Comparison of ENCODE assay signal across 18 cellular contexts in genomic region chr2:55865095-55865835, GRCh38. TPM values are rescaled to one million over a fixed set of nuclear protein-coding genes. Genes with fewer than 3 reads are reported as not detected.
DNase-seq lines count a peak whose midpoint lies in the region; ATAC-seq and TF ChIP-seq lines count a peak whose summit lies in the region.
"Had no signal": no experiment of that assay in that cellular context is flagged by ENCODE, and none has a peak within 500 bp of the region (broad histone marks: within the 10 kb centered on the region; RNA-seq: fewer than 3 reads in every experiment).

No MANE protein-coding gene starts in this region.

- POLR2A ChIA-PET in AG04450 (lab: Yijun Ruan, JAX): no interaction called here
- POLR2A ChIA-PET in RWPE1 (lab: Yijun Ruan, JAX; ENCODE audit: low non-redundant PET): no interaction called here

- no peaks in the 10 kb centered on the region for H3K27me3 Mint-ChIP-seq in neural progenitor cell (ENCODE audit: insufficient read depth, low read depth)
- no peaks in the 10 kb centered on the region for H3K27me3 Mint-ChIP-seq in Calu3 (ENCODE audit: unreplicated experiment)
- H3K27me3 Mint-ChIP-seq in GM23338 (ENCODE audit: insufficient read depth, low read depth, poor library complexity): no peaks in the 10 kb centered on the region

- H3K4me3 ChIP-seq in AG04450 (ENCODE audit: low read depth, low read length) (no peak overlapping the region), neural progenitor cell (no peak overlapping the region), MG63 (no peak overlapping the region), GM23338 (no peak overlapping the region)
- H3K4me3 ChIP-seq: mucosa of descending colon, suprapubic skin had no signal

- H3K4me3 Mint-ChIP-seq in neural progenitor cell (no peak overlapping the region), Calu3 (ENCODE audit: low read depth, unreplicated experiment) (no peak overlapping the region), GM23338 (no peak overlapping the region)
- H3K4me3 Mint-ChIP-seq: immature natural killer cell had no signal

- no peaks in the 10 kb centered on the region for H4K20me1 ChIP-seq in neural progenitor cell (ENCODE audit: low read depth)
- no peaks in the 10 kb centered on the region for H4K20me1 ChIP-seq in GM23338 (replicated peaks; ENCODE audit: insufficient read depth)

- H3K27me3 ChIP-seq in AG04450 (ENCODE audit: control insufficient read depth, insufficient read depth, low read length) (no peaks in the 10 kb centered on the region), neural progenitor cell (no peaks in the 10 kb centered on the region), MG63 (no peaks in the 10 kb centered on the region), GM23338 (ENCODE audit: insufficient read depth) (no peaks in the 10 kb centered on the region)
- H3K27me3 ChIP-seq: suprapubic skin had no signal

- peaks cover 3% of the 10 kb centered on the region for H3K4me1 Mint-ChIP-seq in neural progenitor cell
- peaks cover 14% of the 10 kb centered on the region for H3K4me1 Mint-ChIP-seq in Calu3 (ENCODE audit: low read depth, unreplicated experiment)
- H3K4me1 Mint-ChIP-seq in GM23338: no peaks in the 10 kb centered on the region
- H3K4me1 Mint-ChIP-seq: immature natural killer cell had no signal

- H3K4me2 ChIP-seq in neural progenitor cell (no peak overlapping the region), GM23338 (no peak overlapping the region)

- H3K36me3 ChIP-seq in neural progenitor cell: no peaks in the 10 kb centered on the region
- peaks cover 5% of the 10 kb centered on the region for H3K36me3 ChIP-seq in MG63
- no peaks in the 10 kb centered on the region for H3K36me3 ChIP-seq in GM23338 (ENCODE audit: insufficient read depth)
- H3K36me3 ChIP-seq: suprapubic skin had no signal

- H3K79me2 ChIP-seq in neural progenitor cell (ENCODE audit: low read depth): no peaks in the 10 kb centered on the region
- H3K79me2 ChIP-seq in GM23338 (replicated peaks; ENCODE audit: insufficient read depth): no peaks in the 10 kb centered on the region

- H3K9me2 ChIP-seq in GM23338 (ENCODE audit: insufficient read depth): no peaks in the 10 kb centered on the region

- no peak overlapping the region for H3K27ac Mint-ChIP-seq in neural progenitor cell
- no peak overlapping the region for H3K27ac Mint-ChIP-seq in Calu3 (ENCODE audit: unreplicated experiment)
- H3K27ac Mint-ChIP-seq in GM23338: no peak overlapping the region
- H3K27ac Mint-ChIP-seq: immature natural killer cell had no signal

- TF ChIP-seq CTCF in AG04450 (IDR thresholded peaks at IDR 0.05; ENCODE audit: low read depth, low read length) (no peak), RWPE1 (conservative IDR thresholded peaks at IDR 0.05; ENCODE audit: low read depth) (no peak), neural progenitor cell (IDR thresholded peaks at IDR 0.05) (no peak), Calu3 (IDR thresholded peaks at IDR 0.05; ENCODE audit: unreplicated experiment) (no peak), GM23338 (conservative IDR thresholded peaks at IDR 0.05; ENCODE audit: low read depth in 2 of 2) (no peak)

- H3F3A ChIP-seq in neural progenitor cell (ENCODE audit: low read depth) (no peaks in the 10 kb centered on the region), GM23338 (replicated peaks; ENCODE audit: low read depth) (no peaks in the 10 kb centered on the region)

- no peak for DNase-seq in AG04450 (ENCODE audit: low read depth, low spot score)
- no peak for DNase-seq in RWPE1 (ENCODE audit: low spot score)
- DNase-seq in epithelial cell of prostate (ENCODE audit: low read depth, low spot score): no peak
- DNase-seq in neural progenitor cell (ENCODE audit: low spot score): no peak
- no peak for DNase-seq in MG63
- no peak for DNase-seq in Calu3
- DNase-seq in GM23338 (ENCODE audit: low spot score): no peak
- DNase-seq in NCI-H1436 (lab: John Stamatoyannopoulos, UW): no peak
- DNase-seq: Caco-2; effector CD4-positive, alpha-beta T cell; GF-D8; immature natural killer cell; mucosa of descending colon; NCI-H1694; NCI-H524 treated with DMSO at 0.1 percent for 48 hours; OCI-M1 had no signal

- H3K4me1 ChIP-seq in neural progenitor cell (no peaks in the 10 kb centered on the region), GM23338 (ENCODE audit: insufficient read depth) (no peaks in the 10 kb centered on the region)
- H3K4me1 ChIP-seq: Caco-2 had no signal

- no peak overlapping the region for H3K9ac ChIP-seq in neural progenitor cell

- BruUV-seq in Calu3 (replicated peaks; lab: Mats Ljungman, UMichigan): no TSS peak

- intact Hi-C loops in Calu3 (cut with micrococcal nuclease; ENCODE audit: unreplicated experiment): no loop called here

- H2AFZ ChIP-seq in neural progenitor cell (replicated peaks) (peak overlapping the region; percentile 73), GM23338 (no peak overlapping the region)

- no peaks in the 10 kb centered on the region for H3K9me3 Mint-ChIP-seq in neural progenitor cell
- H3K9me3 Mint-ChIP-seq in Calu3 (ENCODE audit: low read depth, unreplicated experiment): no peaks in the 10 kb centered on the region
- no peaks in the 10 kb centered on the region for H3K9me3 Mint-ChIP-seq in GM23338

- CTCF ChIA-PET in AG04450 (lab: Charles Lee): no interaction called here
- CTCF ChIA-PET in RWPE1 (lab: Yijun Ruan, JAX): no interaction called here
- CTCF ChIA-PET in Calu3 (lab: Charles Lee): no interaction called here

- no peak for ATAC-seq in GM23338
- ATAC-seq: mucosa of descending colon had no signal

- H3K27ac ChIP-seq in AG04450 (ENCODE audit: low read depth, low read length) (peak overlapping the region; percentile 43), RWPE1 (peak overlapping the region; percentile 51; the same call in 1 of the 2 replicates), epithelial cell of prostate (peak overlapping the region; percentile 30), neural progenitor cell (no peak overlapping the region), GM23338 (ENCODE audit: low read depth) (no peak overlapping the region)
- H3K27ac ChIP-seq: suprapubic skin, VCaP had no signal

- H3K36me3 Mint-ChIP-seq in neural progenitor cell (no peaks in the 10 kb centered on the region), Calu3 (ENCODE audit: insufficient read depth, unreplicated experiment) (peaks cover 7% of the 10 kb centered on the region), GM23338 (ENCODE audit: low read depth) (no peaks in the 10 kb centered on the region)
- H3K36me3 Mint-ChIP-seq: immature natural killer cell had no signal

- H3K9me3 ChIP-seq in AG04450 (ENCODE audit: control insufficient read depth, insufficient read depth, low read length) (no peaks in the 10 kb centered on the region), neural progenitor cell (ENCODE audit: low read depth) (no peaks in the 10 kb centered on the region), MG63 (no peaks in the 10 kb centered on the region; the same call in 1 of the 2 replicates)
- H3K9me3 ChIP-seq: Caco-2, mucosa of descending colon, suprapubic skin had no signal

TF ChIP-seq in GM23338, 12 proteins besides CTCF, POLR2A, EP300 and RAD21 (continues in another document):
- no peak for TF ChIP-seq JUNB (IDR thresholded peaks at IDR 0.05; ENCODE audit: unreplicated experiment)
- no peak for TF ChIP-seq REST (IDR thresholded peaks at IDR 0.05; ENCODE audit: unreplicated experiment)
- no peak for TF ChIP-seq STAT1 (IDR thresholded peaks at IDR 0.05; ENCODE audit: unreplicated experiment)
- no peak for TF ChIP-seq ETS1 (IDR thresholded peaks at IDR 0.05)
- no peak for TF ChIP-seq ZNF331 (CRISPR knock-in tag; IDR thresholded peaks at IDR 0.05; ENCODE audit: low read depth)
- TF ChIP-seq POLR2AphosphoS5 (IDR thresholded peaks at IDR 0.05; ENCODE audit: low read depth): no peak
- no peak for TF ChIP-seq CREB1 (CRISPR knock-in tag; IDR thresholded peaks at IDR 0.05; ENCODE audit: low read depth)
- no peak for TF ChIP-seq EZH2phosphoT487 (IDR thresholded peaks at IDR 0.05; ENCODE audit: unreplicated experiment)
- TF ChIP-seq ZNF114 (CRISPR knock-in tag; IDR thresholded peaks at IDR 0.05): no peak

RNA-seq across cellular contexts. Expression of gene EFEMP1, which starts 58.3 kb away (rescaled TPM):
- polyA plus RNA-seq in AG04450 (2011; rRNA removed) (376 and 423 TPM in 2 replicates), GM23338 (2016; fragmentation: Nextera tagmentation; extraction: Ambion mirVana) (9.1 and 12.6 TPM in 2 replicates)
- 263 and 274 TPM in 2 replicates for polyA minus RNA-seq in AG04450 (2011; rRNA and poly(A)+ RNA removed)
- total RNA-seq in neural progenitor cell (ENCODE audit: low replicate concordance) (16.1 and 25.5 TPM in 2 replicates), Calu3 (2022) (14.7 and 51.5 TPM in 2 replicates)
- 69.2 and 70.3 TPM in 2 replicates for total RNA-seq in MG63 (2014; rRNA removed; shearing (Covaris generic); ENCODE audit: low replicate concordance)
- total RNA-seq in GM23338 (2014; rRNA removed; shearing (Covaris generic)): 20.2 and 22.5 TPM in 2 replicates
- total RNA-seq: Caco-2 had no signal
- polyA plus RNA-seq: immature natural killer cell had no signal

Comparison
In these comparisons a context has a peak if more than half of its experiments do, and no peak if none do; other contexts are left out.
1. H3K27ac ChIP-seq: peak in AG04450 (single experiment), RWPE1 (single experiment) and epithelial cell of prostate (single experiment); none in neural progenitor cell (single experiment) and GM23338 (single experiment).